29 cellular contexts compared by ENCODE assay signal in the genomic region with DNA sequence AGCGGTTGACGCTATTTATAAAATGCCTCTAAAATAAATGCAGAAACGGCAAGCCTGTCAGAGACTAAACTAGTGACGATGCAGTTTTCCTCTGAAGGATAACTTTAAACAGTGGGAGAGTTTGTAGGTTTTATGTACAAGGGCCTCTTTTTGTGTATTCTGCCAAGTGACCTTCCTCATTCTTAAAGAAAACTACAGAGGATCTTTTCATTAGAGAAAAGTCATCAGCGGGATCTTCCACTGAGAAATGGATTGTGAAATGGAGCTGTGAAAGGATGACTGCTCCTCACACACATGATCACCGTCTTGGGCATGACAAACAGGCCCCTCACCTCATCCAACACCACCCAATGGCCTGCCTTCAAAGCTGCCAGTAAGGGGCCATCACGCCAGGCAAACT.
"Had no signal": no experiment of that assay in that cellular context is flagged by ENCODE, and none has a peak within 500 bp of the region (broad histone marks: within the 10 kb centered on the region; RNA-seq: fewer than 3 reads in every experiment).

No MANE protein-coding gene starts in this region.

- H3K9me3 Mint-ChIP-seq: activated CD4-positive, alpha-beta memory T cell treated with anti-CD3 and anti-CD28 coated beads, Interleukin-2, amount 10 ng/mL, durations not matched to agents 7 days and 5 days; activated naive CD4-positive, alpha-beta T cell treated with anti-CD3 and anti-CD28 coated beads, Interleukin-2, amount 10 ng/mL, durations not matched to agents 7 days and 5 days; activated naive CD8-positive, alpha-beta T cell treated with anti-CD3 and anti-CD28 coated beads, Interleukin-2, amount 10 ng/mL, durations not matched to agents 7 days and 5 days; T-cell had no signal

- H3K4me1 Mint-ChIP-seq: activated CD4-positive, alpha-beta memory T cell treated with anti-CD3 and anti-CD28 coated beads, Interleukin-2, amount 10 ng/mL, durations not matched to agents 7 days and 5 days; activated CD8-positive, alpha-beta memory T cell treated with anti-CD3 and anti-CD28 coated beads, Interleukin-2, amount 10 ng/mL, durations not matched to agents 7 days and 5 days; activated naive CD4-positive, alpha-beta T cell treated with anti-CD3 and anti-CD28 coated beads, Interleukin-2, amount 10 ng/mL, durations not matched to agents 7 days and 5 days; activated naive CD8-positive, alpha-beta T cell treated with anti-CD3 and anti-CD28 coated beads, Interleukin-2, amount 10 ng/mL, durations not matched to agents 7 days and 5 days; T-cell had no signal

- H3K36me3 ChIP-seq: breast epithelium had no signal

- H3K27me3 Mint-ChIP-seq: activated CD4-positive, alpha-beta memory T cell treated with anti-CD3 and anti-CD28 coated beads, Interleukin-2, amount 10 ng/mL, durations not matched to agents 7 days and 5 days; activated CD8-positive, alpha-beta memory T cell treated with anti-CD3 and anti-CD28 coated beads, Interleukin-2, amount 10 ng/mL, durations not matched to agents 7 days and 5 days; activated naive CD4-positive, alpha-beta T cell treated with anti-CD3 and anti-CD28 coated beads, Interleukin-2, amount 10 ng/mL, durations not matched to agents 7 days and 5 days; activated naive CD8-positive, alpha-beta T cell treated with anti-CD3 and anti-CD28 coated beads, Interleukin-2, amount 10 ng/mL, durations not matched to agents 7 days and 5 days; T-cell had no signal

- H3K4me1 ChIP-seq: body of pancreas, breast epithelium, SJCRH30 had no signal

- H3K4me2 ChIP-seq: KMS-11, SK-N-SH had no signal

- H3K27ac Mint-ChIP-seq: activated CD4-positive, alpha-beta memory T cell treated with anti-CD3 and anti-CD28 coated beads, Interleukin-2, amount 10 ng/mL, durations not matched to agents 7 days and 5 days; activated CD8-positive, alpha-beta memory T cell treated with anti-CD3 and anti-CD28 coated beads, Interleukin-2, amount 10 ng/mL, durations not matched to agents 7 days and 5 days; activated naive CD4-positive, alpha-beta T cell treated with anti-CD3 and anti-CD28 coated beads, Interleukin-2, amount 10 ng/mL, durations not matched to agents 7 days and 5 days; activated naive CD8-positive, alpha-beta T cell treated with anti-CD3 and anti-CD28 coated beads, Interleukin-2, amount 10 ng/mL, durations not matched to agents 7 days and 5 days; T-cell had no signal

- H3K9me3 ChIP-seq: body of pancreas, breast epithelium, SJCRH30, SK-N-SH had no signal

- H3K9me2 ChIP-seq: SK-N-SH had no signal

- H3K4me3 ChIP-seq: body of pancreas, breast epithelium, SJCRH30 had no signal

- H3K27me3 ChIP-seq: body of pancreas, breast epithelium, SJCRH30 had no signal

- H3K9ac ChIP-seq: KMS-11, SK-N-SH had no signal

- ATAC-seq: activated CD8-positive, alpha-beta memory T cell treated with anti-CD3 and anti-CD28 coated beads, Interleukin-2, amount 10 ng/mL, durations not matched to agents 7 days and 5 days; body of pancreas; T-cell had no signal

- H3K27ac ChIP-seq: body of pancreas, breast epithelium, KMS-11, SJCRH30, WERI-Rb-1 had no signal

- DNase-seq: activated CD4-positive, alpha-beta memory T cell treated with anti-CD3 and anti-CD28 coated beads, Interleukin-2, amount 10 ng/mL, durations not matched to agents 7 days and 5 days; activated CD4-positive, alpha-beta T cell treated with anti-CD3 and anti-CD28 coated beads for 1 hour; activated CD4-positive, alpha-beta T cell treated with anti-CD3 and anti-CD28 coated beads for 48 hours; activated CD4-positive, CD25-positive, alpha-beta regulatory T cell; activated CD8-positive, alpha-beta memory T cell treated with anti-CD3 and anti-CD28 coated beads for 24 hours; activated CD8-positive, alpha-beta memory T cell treated with anti-CD3 and anti-CD28 coated beads, Interleukin-2, amount 10 ng/mL, durations not matched to agents 7 days and 5 days; activated CD8-positive, alpha-beta memory T cell treated with anti-CD3 and anti-CD28 coated beads, Interleukin-2, amount 50 U/mL, for 48 hours; activated effector memory CD4-positive, alpha-beta T cell treated with Interleukin-2 at 50 U/mL for 16 hours; activated naive CD4-positive, alpha-beta T cell treated with anti-CD3 and anti-CD28 coated beads, Interleukin-2, amount 10 ng/mL, durations not matched to agents 7 days and 5 days; activated naive CD8-positive, alpha-beta T cell treated with anti-CD3 and anti-CD28 coated beads, Interleukin-2, amount 10 ng/mL, durations not matched to agents 7 days and 5 days; activated T-cell treated with anti-CD3 and anti-CD28 coated beads, Interleukin-2, amount 50 U/mL, for 48 hours; amygdala; body of pancreas; NCI-H1092; NCI-H1436 treated with DMSO at 0.1 percent for 48 hours; NCI-H1694 treated with DMSO at 0.1 percent for 48 hours; NCI-H2029; NCI-H345; NCI-H524 treated with DMSO at 0.1 percent for 48 hours; OCI-M1; SHP77; SJCRH30; SK-N-SH; T-cell; T-helper 2 cell; T-helper 9 cell; WERI-Rb-1 had no signal

- H3K4me3 Mint-ChIP-seq: activated CD4-positive, alpha-beta memory T cell treated with anti-CD3 and anti-CD28 coated beads, Interleukin-2, amount 10 ng/mL, durations not matched to agents 7 days and 5 days; activated CD8-positive, alpha-beta memory T cell treated with anti-CD3 and anti-CD28 coated beads, Interleukin-2, amount 10 ng/mL, durations not matched to agents 7 days and 5 days; activated naive CD4-positive, alpha-beta T cell treated with anti-CD3 and anti-CD28 coated beads, Interleukin-2, amount 10 ng/mL, durations not matched to agents 7 days and 5 days; activated naive CD8-positive, alpha-beta T cell treated with anti-CD3 and anti-CD28 coated beads, Interleukin-2, amount 10 ng/mL, durations not matched to agents 7 days and 5 days; T-cell had no signal
